In genomic region chr18:63162271-63163014, GRCh38 we compare ENCODE assay signal across 8 cellular contexts.
A peak's percentile ranks its signal among the peaks of the same experiment; 100 is the strongest.
DNase-seq lines count a peak whose midpoint lies in the region; ATAC-seq, FAIRE-seq and TF ChIP-seq lines count a peak whose summit lies in the region.
"Had no signal": no experiment of that assay in that cellular context is flagged by ENCODE, and none has a peak within 500 bp of the region (broad histone marks: within the 10 kb centered on the region; RNA-seq: fewer than 3 reads in every experiment).

No MANE protein-coding gene starts in this region.

- no peak for TF ChIP-seq POLR2A in heart left ventricle (IDR thresholded peaks at IDR 0.05)
- no peak for TF ChIP-seq POLR2A in transverse colon (IDR thresholded peaks at IDR 0.05)
- TF ChIP-seq POLR2A in H54 (IDR thresholded peaks at IDR 0.05; ENCODE audit: low read depth, low read length), result no peak

- in situ Hi-C loops in transverse colon (cut with MboI; ENCODE audit: low pct_ligation_motif_present in 1 of 4, low pct_unique_long_range_greater_than_20kb in 1 of 4, low sequenced_read_pairs in 3 of 4), result no loop called here

- peaks cover 85% of the 10 kb centered on the region for H3K4me1 Mint-ChIP-seq in T-helper 17 cell

- H3K27me3 Mint-ChIP-seq in T-helper 17 cell, result no peaks in the 10 kb centered on the region

- H3K36me3 Mint-ChIP-seq in T-helper 17 cell (ENCODE audit: low read depth), result peaks cover 10% of the 10 kb centered on the region

- H3K4me1 ChIP-seq in heart left ventricle (peaks cover 0 to 57% (median 25%) of the 10 kb centered on the region in 12 donors), transverse colon (peaks cover 18 to 49% (median 32%) of the 10 kb centered on the region in 4 donors)

- H3K27me3 ChIP-seq in heart left ventricle, result no peaks in the 10 kb centered on the region
- no peaks in the 10 kb centered on the region for H3K27me3 ChIP-seq in transverse colon

- TF ChIP-seq CTCF in heart left ventricle (IDR thresholded peaks at IDR 0.05) (no peak), transverse colon (IDR thresholded peaks at IDR 0.05) (no peak)

- 84 to 90% (median 87%) methylated on average over 7 of the region's 7 CpGs for WGBS in heart left ventricle, 4 donors
- 65 to 73% methylated on average over 6 to 7 of the region's 7 CpGs for WGBS in transverse colon (ENCODE audit: low coverage in 1 of 2), 2 donors

- peak overlapping the region; percentile 94 for H3K4me3 Mint-ChIP-seq in T-helper 17 cell

- H3K27ac Mint-ChIP-seq in T-helper 17 cell, result peak overlapping the region; percentile 100

- H3K36me3 ChIP-seq in heart left ventricle (no peaks in the 10 kb centered on the region), transverse colon (no peaks in the 10 kb centered on the region)

- no peak for TF ChIP-seq EP300 in transverse colon (IDR thresholded peaks at IDR 0.05; ENCODE audit: low read depth)

- ATAC-seq in GM18909 (IDR thresholded peaks at IDR 0.05; ENCODE audit: poor library complexity, unreplicated experiment) (peak; percentile 39), HG02885 (IDR thresholded peaks at IDR 0.05; ENCODE audit: poor library complexity, unreplicated experiment) (peak; percentile 32), T-helper 17 cell (no peak), heart left ventricle (peak in 1 of 4 donors; percentile 23)

- intact Hi-C loops in heart left ventricle (cut with DNase I), result loop anchor here in 1 of 10 donors (10.0 kb wide), 1 partner anchor 52 kb away; no protein-coding TSS in a partner anchor
- intact Hi-C loops in transverse colon (cut with DNase I; ENCODE audit: low total_unique reads), result no loop called here

- H3K4me3 ChIP-seq in heart left ventricle, result no peak overlapping the region
- H3K4me3 ChIP-seq in transverse colon, result no peak overlapping the region

- H3K9me3 ChIP-seq in T-helper 17 cell (ENCODE audit: control insufficient read depth, low read length, poor library complexity, severe bottlenecking), result no peaks in the 10 kb centered on the region
- no peaks in the 10 kb centered on the region for H3K9me3 ChIP-seq in heart left ventricle
- no peaks in the 10 kb centered on the region for H3K9me3 ChIP-seq in transverse colon

- DNase-seq in T-helper 17 cell, result no peak
- peak in 1 of 5 donors; percentile 36 for DNase-seq in heart left ventricle
- DNase-seq in transverse colon, result peak; percentile 61
- no peak for DNase-seq in H54 (ENCODE audit: insufficient read length, low spot score)
- no peak for DNase-seq in midbrain (lab: John Stamatoyannopoulos, UW)

- FAIRE-seq in H54 (lab: Jason Lieb, UNC), result no peak
- FAIRE-seq: TTC549 had no signal

- H3K27ac ChIP-seq in heart left ventricle (peak overlapping the region in 11 of 12 donors; percentile 11 to 85 (median 69)), transverse colon (peak overlapping the region; percentile 68 to 85 (median 76))
